36 cellular contexts compared by ENCODE assay signal in the genomic region with DNA sequence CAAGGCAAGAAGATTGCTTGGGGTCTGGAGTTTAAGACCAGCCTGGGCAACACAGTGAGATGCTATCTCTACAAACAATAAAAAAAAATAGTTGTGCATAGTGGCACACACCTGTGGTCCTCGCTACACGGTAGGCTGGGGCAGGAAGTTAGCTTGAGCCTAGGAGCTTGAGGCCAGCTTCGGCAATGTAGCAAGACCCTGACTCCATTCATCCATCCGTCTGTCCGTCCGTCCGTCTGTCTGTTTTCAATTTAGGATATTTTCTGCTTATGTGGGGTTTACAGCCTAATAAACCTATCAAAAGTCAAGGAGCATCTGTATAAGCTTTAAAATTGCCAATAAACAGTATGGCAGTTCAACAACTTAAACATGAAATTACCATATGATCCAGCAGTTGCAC.
"Had no signal": no experiment of that assay in that cellular context is flagged by ENCODE, and none has a peak within 500 bp of the region (broad histone marks: within the 10 kb centered on the region; RNA-seq: fewer than 3 reads in every experiment).

No MANE protein-coding gene starts in this region.

- H3K4me3 Mint-ChIP-seq: activated B cell treated with CpG ODN at 0.5 μM for 24 hours; activated CD4-positive, alpha-beta memory T cell treated with anti-CD3 and anti-CD28 coated beads for 36 hours; activated CD4-positive, alpha-beta T cell treated with anti-CD3 and anti-CD28 coated beads, Interleukin-2, amount 10 ng/mL, durations not matched to agents 24 days and 14 days; activated CD8-positive, alpha-beta T cell treated with anti-CD3 and anti-CD28 coated beads for 36 hours; activated naive CD4-positive, alpha-beta T cell treated with anti-CD3 and anti-CD28 coated beads for 36 hours; activated naive CD8-positive, alpha-beta T cell treated with anti-CD3 and anti-CD28 coated beads for 36 hours; activated T-cell treated with anti-CD3 and anti-CD28 coated beads, Interleukin-2, amount 50 U/mL, for 4 hours; activated T-cell treated with anti-CD3 and anti-CD28 coated beads, Interleukin-2, amount 50 U/mL, for 72 hours; activated T-helper 1 cell treated with anti-CD3 and anti-CD28 coated beads, Interleukin-12 subunit alpha, Interleukin-12 subunit beta, Interleukin-2, Interleukin-4 antibody, amounts not matched to agents 30 ng/mL and 10 ng/mL and 1 ng/mL, durations not matched to agents 14 hours and 24 hours and 36 hours; activated T-helper 17 cell treated with anti-CD3 and anti-CD28 coated beads, Interleukin-2, amount 50 U/mL, for 72 hours; T-helper 1 cell treated with Interleukin-12 subunit alpha and Interleukin-12 subunit beta and Interleukin-4 antibody, amounts not matched to agents 30 μg/mL and 1 μg/mL, for 36 hours; T-helper 2 cell treated with Interferon-gamma antibody and Interleukin-4, amounts not matched to agents 5 μg/mL and 100 μg/mL, for 36 hours had no signal

- H3K9me3 ChIP-seq: adrenal gland, body of pancreas, breast epithelium had no signal

- H3K27me3 Mint-ChIP-seq: activated B cell treated with CpG ODN at 0.5 μM for 24 hours; activated CD4-positive, alpha-beta memory T cell treated with anti-CD3 and anti-CD28 coated beads for 36 hours; activated CD4-positive, alpha-beta T cell treated with anti-CD3 and anti-CD28 coated beads, Interleukin-2, amount 10 ng/mL, durations not matched to agents 24 days and 14 days; activated CD8-positive, alpha-beta T cell treated with anti-CD3 and anti-CD28 coated beads for 36 hours; activated naive CD8-positive, alpha-beta T cell treated with anti-CD3 and anti-CD28 coated beads for 36 hours; activated T-helper 17 cell treated with anti-CD3 and anti-CD28 coated beads, Interleukin-2, amount 50 U/mL, for 72 hours had no signal

- H3K27me3 ChIP-seq: adrenal gland, body of pancreas, brain microvascular endothelial cell, breast epithelium had no signal

- H3K27ac ChIP-seq: adrenal gland, body of pancreas, brain microvascular endothelial cell, breast epithelium, VCaP had no signal

- H3K4me1 Mint-ChIP-seq: activated B cell treated with CpG ODN at 0.5 μM for 24 hours had no signal

- H3K4me3 ChIP-seq: adrenal gland, body of pancreas, breast epithelium had no signal

- H3K9me3 Mint-ChIP-seq: activated B cell treated with CpG ODN at 0.5 μM for 24 hours; activated CD4-positive, alpha-beta memory T cell treated with anti-CD3 and anti-CD28 coated beads for 36 hours; activated CD4-positive, alpha-beta T cell treated with anti-CD3 and anti-CD28 coated beads, Interleukin-2, amount 10 ng/mL, durations not matched to agents 24 days and 14 days; activated CD8-positive, alpha-beta T cell treated with anti-CD3 and anti-CD28 coated beads for 36 hours; activated naive CD4-positive, alpha-beta T cell treated with anti-CD3 and anti-CD28 coated beads for 36 hours; activated naive CD4-positive, alpha-beta T cell treated with anti-CD3 and anti-CD28 coated beads, Interleukin-2, amount 50 U/mL, for 72 hours; activated naive CD8-positive, alpha-beta T cell treated with anti-CD3 and anti-CD28 coated beads for 36 hours; activated T-cell treated with anti-CD3 and anti-CD28 coated beads, Interleukin-2, amount 50 U/mL, for 4 hours; activated T-cell treated with anti-CD3 and anti-CD28 coated beads, Interleukin-2, amount 50 U/mL, for 72 hours; activated T-helper 1 cell treated with anti-CD3 and anti-CD28 coated beads, Interleukin-12 subunit alpha, Interleukin-12 subunit beta, Interleukin-2, Interleukin-4 antibody, amounts not matched to agents 30 ng/mL and 10 ng/mL and 1 ng/mL, durations not matched to agents 14 hours and 24 hours and 36 hours; activated T-helper 17 cell treated with anti-CD3 and anti-CD28 coated beads, Interleukin-2, amount 50 U/mL, for 72 hours; T-helper 1 cell treated with Interleukin-12 subunit alpha and Interleukin-12 subunit beta and Interleukin-4 antibody, amounts not matched to agents 30 μg/mL and 1 μg/mL, for 36 hours; T-helper 2 cell treated with Interferon-gamma antibody and Interleukin-4, amounts not matched to agents 5 μg/mL and 100 μg/mL, for 36 hours had no signal

- H3K4me1 ChIP-seq: adrenal gland, body of pancreas, breast epithelium had no signal

- DNase-seq: activated B cell treated with CpG ODN at 0.5 μM for 24 hours; activated CD4-positive, alpha-beta memory T cell treated with anti-CD3 and anti-CD28 coated beads for 36 hours; activated CD4-positive, alpha-beta T cell treated with anti-CD3 and anti-CD28 coated beads for 4 hours; activated CD4-positive, alpha-beta T cell treated with anti-CD3 and anti-CD28 coated beads, Interleukin-2, amount 10 ng/mL, durations not matched to agents 24 days and 14 days; activated CD4-positive, alpha-beta T cell treated with anti-CD3 and anti-CD28 coated beads, Interleukin-2, amount 50 U/mL, for 1 hour; activated CD4-positive, alpha-beta T cell treated with anti-CD3 and anti-CD28 coated beads, Interleukin-2, amount 50 U/mL, for 4 hours; activated CD4-positive, CD25-positive, alpha-beta regulatory T cell treated with anti-CD3 and anti-CD28 coated beads, Interleukin-2, amount 50 U/mL, for 72 hours; activated CD8-positive, alpha-beta memory T cell treated with anti-CD3 and anti-CD28 coated beads, Interleukin-2, amount 50 U/mL, for 4 hours; activated CD8-positive, alpha-beta T cell treated with anti-CD3 and anti-CD28 coated beads for 36 hours; activated effector memory CD4-positive, alpha-beta T cell treated with anti-CD3 and anti-CD28 coated beads, Interleukin-2, amount 50 U/mL, for 16 hours; activated gamma-delta T cell treated with Interleukin-2 at 50 U/mL for 16 hours; activated naive CD4-positive, alpha-beta T cell; activated naive CD4-positive, alpha-beta T cell treated with anti-CD3 and anti-CD28 coated beads for 36 hours; activated naive CD4-positive, alpha-beta T cell treated with anti-CD3 and anti-CD28 coated beads, Interleukin-2, amount 50 U/mL, for 16 hours; activated naive CD8-positive, alpha-beta T cell treated with anti-CD3 and anti-CD28 coated beads for 36 hours; activated T-cell treated with anti-CD3 and anti-CD28 coated beads for 4 hours; activated T-cell treated with anti-CD3 and anti-CD28 coated beads, Interleukin-2, amount 50 U/mL, for 1 hour; activated T-cell treated with anti-CD3 and anti-CD28 coated beads, Interleukin-2, amount 50 U/mL, for 4 hours; activated T-cell treated with anti-CD3 and anti-CD28 coated beads, Interleukin-2, amount 50 U/mL, for 72 hours; adrenal gland; amniotic stem cell; aorta; body of pancreas; brain microvascular endothelial cell; central memory CD4-positive, alpha-beta T cell; T-helper 2 cell; T-helper 9 cell had no signal

- ATAC-seq: activated CD8-positive, alpha-beta T cell treated with anti-CD3 and anti-CD28 coated beads for 36 hours; activated naive CD4-positive, alpha-beta T cell treated with anti-CD3 and anti-CD28 coated beads, Interleukin-2, amount 50 U/mL, for 72 hours; activated T-cell treated with anti-CD3 and anti-CD28 coated beads, Interleukin-2, amount 50 U/mL, for 4 hours; activated T-cell treated with anti-CD3 and anti-CD28 coated beads, Interleukin-2, amount 50 U/mL, for 72 hours; activated T-helper 17 cell treated with anti-CD3 and anti-CD28 coated beads, Interleukin-2, amount 50 U/mL, for 72 hours; body of pancreas had no signal

- FAIRE-seq: astrocyte, TTC549 had no signal

- H3K27ac Mint-ChIP-seq: activated B cell treated with CpG ODN at 0.5 μM for 24 hours; activated CD4-positive, alpha-beta memory T cell treated with anti-CD3 and anti-CD28 coated beads for 36 hours; activated CD8-positive, alpha-beta T cell treated with anti-CD3 and anti-CD28 coated beads for 36 hours; activated naive CD4-positive, alpha-beta T cell treated with anti-CD3 and anti-CD28 coated beads for 36 hours; activated naive CD4-positive, alpha-beta T cell treated with anti-CD3 and anti-CD28 coated beads, Interleukin-2, amount 50 U/mL, for 72 hours; activated T-cell treated with anti-CD3 and anti-CD28 coated beads, Interleukin-2, amount 50 U/mL, for 72 hours; activated T-helper 1 cell treated with anti-CD3 and anti-CD28 coated beads, Interleukin-12 subunit alpha, Interleukin-12 subunit beta, Interleukin-2, Interleukin-4 antibody, amounts not matched to agents 30 ng/mL and 10 ng/mL and 1 ng/mL, durations not matched to agents 14 hours and 24 hours and 36 hours; activated T-helper 17 cell treated with anti-CD3 and anti-CD28 coated beads, Interleukin-2, amount 50 U/mL, for 72 hours; T-helper 1 cell treated with Interleukin-12 subunit alpha and Interleukin-12 subunit beta and Interleukin-4 antibody, amounts not matched to agents 30 μg/mL and 1 μg/mL, for 36 hours; T-helper 2 cell treated with Interferon-gamma antibody and Interleukin-4, amounts not matched to agents 5 μg/mL and 100 μg/mL, for 36 hours had no signal
